In the genomic region with DNA sequence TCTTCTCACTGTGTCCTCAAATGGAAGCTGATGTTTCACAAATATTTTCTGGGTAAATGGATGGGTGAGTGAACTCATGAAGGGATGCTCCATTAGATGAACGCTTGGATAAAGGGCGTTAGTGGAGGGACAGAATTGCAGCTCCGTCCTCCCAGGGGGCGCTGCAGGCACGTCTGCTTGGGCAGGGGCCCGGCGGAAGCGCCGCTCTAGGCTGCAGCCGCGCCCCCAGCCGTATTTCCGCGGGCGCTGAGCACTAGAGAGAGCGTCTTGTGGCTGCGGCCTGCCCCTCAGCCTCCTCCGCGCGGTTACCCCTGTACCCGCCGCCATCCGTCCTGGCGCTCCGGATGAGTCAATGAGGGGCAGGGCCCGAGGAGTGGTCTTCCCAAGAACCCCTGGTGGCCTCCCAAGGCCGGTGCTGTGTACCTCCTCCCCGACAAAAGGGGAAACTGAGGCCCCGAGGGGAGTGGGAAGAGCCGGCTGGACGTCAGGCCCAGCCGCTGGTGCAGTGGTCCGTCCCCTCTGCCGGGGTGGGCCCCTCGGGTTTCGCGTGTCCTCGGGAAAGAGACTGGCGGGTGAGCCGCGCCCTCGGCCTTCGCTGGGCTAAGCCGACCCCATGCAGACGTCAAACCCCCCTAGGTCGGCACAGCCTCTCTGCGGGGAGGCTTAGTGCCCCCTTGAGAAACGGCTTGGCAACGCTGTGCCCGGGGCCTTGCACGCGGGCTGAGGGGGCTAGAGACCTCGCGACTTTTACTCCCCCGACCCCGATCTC, we compare ENCODE assay signal across 1 cellular context.
TF ChIP-seq lines count a peak whose summit lies in the region.

No MANE protein-coding gene starts in this region.

TF ChIP-seq in A549, 52 proteins besides CTCF, POLR2A, EP300 and RAD21 (continued from another document):
- TF ChIP-seq HES2 (IDR thresholded peaks at IDR 0.05) (no peak), ZSCAN20 (CRISPR knock-in tag; IDR thresholded peaks at IDR 0.05) (no peak), ESRRA (IDR thresholded peaks at IDR 0.05; ENCODE audit: borderline replicate concordance, low read length) (no peak), GATA3 (IDR thresholded peaks at IDR 0.05; ENCODE audit: borderline replicate concordance) (peak; percentile 36; the same call in 1 of the 2 replicates), CHD4 (IDR thresholded peaks at IDR 0.05; ENCODE audit: borderline replicate concordance) (no peak), CHD2 (IDR thresholded peaks at IDR 0.05; ENCODE audit: low read length, partially characterized antibody) (no peak), RARB (CRISPR knock-in tag; IDR thresholded peaks at IDR 0.05) (no peak), SMC3 (IDR thresholded peaks at IDR 0.05) (peak; percentile 75), HOXB13 (CRISPR knock-in tag; IDR thresholded peaks at IDR 0.05; ENCODE audit: low read depth) (no peak), HOXA7 (CRISPR knock-in tag; IDR thresholded peaks at IDR 0.05) (no peak), MYC (IDR thresholded peaks at IDR 0.05; ENCODE audit: borderline replicate concordance, low read length) (peak; percentile 85), CBX2 (IDR thresholded peaks at IDR 0.05; ENCODE audit: borderline replicate concordance, low read depth) (no peak), EHMT2 (IDR thresholded peaks at IDR 0.05; ENCODE audit: low read depth) (no peak), TFCP2L1 (CRISPR knock-in tag; IDR thresholded peaks at IDR 0.05) (0 out of 2 replicates have a peak, but pooled peaks have one; percentile 37), JUNB (IDR thresholded peaks at IDR 0.05) (no peak), E2F6 (IDR thresholded peaks at IDR 0.05; ENCODE audit: borderline replicate concordance, low read depth) (peak; percentile 55; the same call in 1 of the 2 replicates), MAZ (IDR thresholded peaks at IDR 0.05; ENCODE audit: borderline replicate concordance, low read depth, low read length) (no peak), PHF8 (IDR thresholded peaks at IDR 0.05; ENCODE audit: borderline replicate concordance, low read depth) (peak; percentile 99), USF2 (IDR thresholded peaks at IDR 0.05) (no peak), ZFP36 (IDR thresholded peaks at IDR 0.05; ENCODE audit: borderline replicate concordance, partially characterized antibody) (no peak), FOXS1 (CRISPR knock-in tag; IDR thresholded peaks at IDR 0.05) (0 out of 2 replicates have a peak, but pooled peaks have one; percentile 24), MAX (IDR thresholded peaks at IDR 0.05) (peak; percentile 94), NPAS2 (CRISPR knock-in tag; IDR thresholded peaks at IDR 0.05; ENCODE audit: borderline replicate concordance) (no peak), RNF2 (IDR thresholded peaks at IDR 0.05; ENCODE audit: borderline replicate concordance, low read depth) (no peak), KDM5A (IDR thresholded peaks at IDR 0.05) (no peak), EHF (CRISPR knock-in tag; IDR thresholded peaks at IDR 0.05) (no peak), RCOR1 (IDR thresholded peaks at IDR 0.05; ENCODE audit: low read depth, low read length) (no peak), MAFK (IDR thresholded peaks at IDR 0.05; ENCODE audit: partially characterized antibody) (no peak), ZNF302 (CRISPR knock-in tag; IDR thresholded peaks at IDR 0.05) (no peak), BHLHE40 (IDR thresholded peaks at IDR 0.05; ENCODE audit: low read depth, low read length) (no peak), HOXB5 (CRISPR knock-in tag; IDR thresholded peaks at IDR 0.05) (0 out of 2 replicates have a peak, but pooled peaks have one; percentile 42), CEBPB (IDR thresholded peaks at IDR 0.05) (no peak), KDM1A (IDR thresholded peaks at IDR 0.05; ENCODE audit: low read depth) (no peak), JUN (IDR thresholded peaks at IDR 0.05) (peak; percentile 91 to 97)
- TF ChIP-seq, protein P1, sequence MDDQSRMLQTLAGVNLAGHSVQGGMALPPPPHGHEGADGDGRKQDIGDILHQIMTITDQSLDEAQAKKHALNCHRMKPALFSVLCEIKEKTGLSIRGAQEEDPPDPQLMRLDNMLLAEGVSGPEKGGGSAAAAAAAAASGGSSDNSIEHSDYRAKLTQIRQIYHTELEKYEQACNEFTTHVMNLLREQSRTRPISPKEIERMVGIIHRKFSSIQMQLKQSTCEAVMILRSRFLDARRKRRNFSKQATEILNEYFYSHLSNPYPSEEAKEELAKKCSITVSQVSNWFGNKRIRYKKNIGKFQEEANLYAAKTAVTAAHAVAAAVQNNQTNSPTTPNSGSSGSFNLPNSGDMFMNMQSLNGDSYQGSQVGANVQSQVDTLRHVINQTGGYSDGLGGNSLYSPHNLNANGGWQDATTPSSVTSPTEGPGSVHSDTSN (IDR thresholded peaks at IDR 0.05): 0 out of 2 replicates have a peak, but pooled peaks have one; percentile 58
- TF ChIP-seq, protein P2, sequence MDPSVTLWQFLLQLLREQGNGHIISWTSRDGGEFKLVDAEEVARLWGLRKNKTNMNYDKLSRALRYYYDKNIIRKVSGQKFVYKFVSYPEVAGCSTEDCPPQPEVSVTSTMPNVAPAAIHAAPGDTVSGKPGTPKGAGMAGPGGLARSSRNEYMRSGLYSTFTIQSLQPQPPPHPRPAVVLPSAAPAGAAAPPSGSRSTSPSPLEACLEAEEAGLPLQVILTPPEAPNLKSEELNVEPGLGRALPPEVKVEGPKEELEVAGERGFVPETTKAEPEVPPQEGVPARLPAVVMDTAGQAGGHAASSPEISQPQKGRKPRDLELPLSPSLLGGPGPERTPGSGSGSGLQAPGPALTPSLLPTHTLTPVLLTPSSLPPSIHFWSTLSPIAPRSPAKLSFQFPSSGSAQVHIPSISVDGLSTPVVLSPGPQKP (IDR thresholded peaks at IDR 0.05; ENCODE audit: low read depth, low read length): no peak
TF ChIP-seq in A549: peak in this region for 16.
